ENCODE assay signal across 1 cellular context in the genomic region with DNA sequence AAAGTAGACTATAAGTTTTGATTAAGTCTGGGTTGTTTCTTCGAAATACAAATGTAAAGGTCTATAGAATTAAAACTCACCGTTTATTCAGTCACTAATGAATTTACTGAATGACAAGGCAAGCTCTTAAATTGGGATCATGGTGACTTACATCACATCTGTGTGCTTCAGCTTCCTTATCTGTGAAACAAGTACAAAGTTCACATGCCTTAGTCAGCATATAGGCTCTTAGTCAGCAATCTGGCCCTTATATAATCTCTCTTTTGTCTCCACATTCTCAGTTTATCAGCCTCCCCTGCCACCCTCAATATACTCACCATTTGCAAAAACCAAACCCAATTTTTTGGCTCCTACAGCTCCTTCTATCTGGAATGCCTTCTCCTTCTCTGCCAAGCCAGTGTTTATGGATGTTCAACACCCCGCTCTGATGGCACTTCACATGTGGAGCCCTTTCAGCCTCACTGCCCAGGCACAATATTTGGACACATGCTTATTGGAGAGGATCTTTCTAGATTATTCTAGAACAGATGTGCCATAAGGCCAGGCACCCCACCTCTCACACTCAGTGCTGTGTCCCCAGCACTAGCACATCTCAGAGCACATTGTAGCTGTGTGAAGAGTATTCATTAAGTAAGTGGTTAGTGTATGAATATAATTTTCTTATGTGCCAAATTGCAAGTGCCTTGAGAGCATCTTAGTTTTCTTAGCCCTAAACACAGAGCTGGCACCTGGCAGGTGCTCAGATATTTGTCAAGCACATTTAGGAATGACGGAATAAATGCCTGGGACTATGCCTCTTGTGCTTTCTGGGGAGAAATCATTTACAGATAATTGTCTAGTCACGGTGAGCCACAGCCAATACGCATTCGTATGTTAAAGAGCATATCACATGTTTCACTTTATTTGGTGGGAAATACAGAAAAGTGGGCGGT.
TF ChIP-seq lines count a peak whose summit lies in the region.

No MANE protein-coding gene starts in this region.

TF ChIP-seq in HepG2, 621 proteins besides CTCF, POLR2A, EP300 and RAD21 (continued from another document and continues in another):
- no peak for TF ChIP-seq RNF219 (CRISPR knock-in tag; IDR thresholded peaks at IDR 0.05)
- TF ChIP-seq FUBP1 (CRISPR knock-in tag; IDR thresholded peaks at IDR 0.05; ENCODE audit: borderline replicate concordance), result no peak
- no peak for TF ChIP-seq ZBTB14 (CRISPR knock-in tag; IDR thresholded peaks at IDR 0.05)
- TF ChIP-seq, protein P1, sequence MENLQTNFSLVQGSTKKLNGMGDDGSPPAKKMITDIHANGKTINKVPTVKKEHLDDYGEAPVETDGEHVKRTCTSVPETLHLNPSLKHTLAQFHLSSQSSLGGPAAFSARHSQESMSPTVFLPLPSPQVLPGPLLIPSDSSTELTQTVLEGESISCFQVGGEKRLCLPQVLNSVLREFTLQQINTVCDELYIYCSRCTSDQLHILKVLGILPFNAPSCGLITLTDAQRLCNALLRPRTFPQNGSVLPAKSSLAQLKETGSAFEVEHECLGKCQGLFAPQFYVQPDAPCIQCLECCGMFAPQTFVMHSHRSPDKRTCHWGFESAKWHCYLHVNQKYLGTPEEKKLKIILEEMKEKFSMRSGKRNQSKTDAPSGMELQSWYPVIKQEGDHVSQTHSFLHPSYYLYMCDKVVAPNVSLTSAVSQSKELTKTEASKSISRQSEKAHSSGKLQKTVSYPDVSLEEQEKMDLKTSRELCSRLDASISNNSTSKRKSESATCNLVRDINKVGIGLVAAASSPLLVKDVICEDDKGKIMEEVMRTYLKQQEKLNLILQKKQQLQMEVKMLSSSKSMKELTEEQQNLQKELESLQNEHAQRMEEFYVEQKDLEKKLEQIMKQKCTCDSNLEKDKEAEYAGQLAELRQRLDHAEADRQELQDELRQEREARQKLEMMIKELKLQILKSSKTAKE (CRISPR knock-in tag; IDR thresholded peaks at IDR 0.05; ENCODE audit: borderline replicate concordance), result no peak
- no peak for TF ChIP-seq CEBPZ (IDR thresholded peaks at IDR 0.05; ENCODE audit: low read length)
- TF ChIP-seq ZNF672 (CRISPR knock-in tag; IDR thresholded peaks at IDR 0.05), result no peak
- TF ChIP-seq ZNF446 (CRISPR knock-in tag; IDR thresholded peaks at IDR 0.05), result no peak
- TF ChIP-seq SP4 (CRISPR knock-in tag; IDR thresholded peaks at IDR 0.05), result no peak
- TF ChIP-seq RARA (CRISPR knock-in tag; IDR thresholded peaks at IDR 0.05), result peak; percentile 84; the same call in 1 of the 2 replicates
- TF ChIP-seq DMTF1 (CRISPR knock-in tag; IDR thresholded peaks at IDR 0.05), result no peak
- TF ChIP-seq TRIM24 (CRISPR knock-in tag; IDR thresholded peaks at IDR 0.05), result no peak
- TF ChIP-seq ZNF136 (CRISPR knock-in tag; IDR thresholded peaks at IDR 0.05; ENCODE audit: low read depth), result no peak
- TF ChIP-seq POLR2AphosphoS5 (IDR thresholded peaks at IDR 0.05; ENCODE audit: low read depth, low read length), result no peak
- TF ChIP-seq ZNF362 (CRISPR knock-in tag; IDR thresholded peaks at IDR 0.05; ENCODE audit: borderline replicate concordance), result no peak
- TF ChIP-seq KLF9 (CRISPR knock-in tag; IDR thresholded peaks at IDR 0.05; ENCODE audit: low read depth), result no peak
- TF ChIP-seq, protein P2, sequence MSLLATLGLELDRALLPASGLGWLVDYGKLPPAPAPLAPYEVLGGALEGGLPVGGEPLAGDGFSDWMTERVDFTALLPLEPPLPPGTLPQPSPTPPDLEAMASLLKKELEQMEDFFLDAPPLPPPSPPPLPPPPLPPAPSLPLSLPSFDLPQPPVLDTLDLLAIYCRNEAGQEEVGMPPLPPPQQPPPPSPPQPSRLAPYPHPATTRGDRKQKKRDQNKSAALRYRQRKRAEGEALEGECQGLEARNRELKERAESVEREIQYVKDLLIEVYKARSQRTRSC (CRISPR knock-in tag; IDR thresholded peaks at IDR 0.05; ENCODE audit: low read depth), result no peak
- TF ChIP-seq, protein P3, sequence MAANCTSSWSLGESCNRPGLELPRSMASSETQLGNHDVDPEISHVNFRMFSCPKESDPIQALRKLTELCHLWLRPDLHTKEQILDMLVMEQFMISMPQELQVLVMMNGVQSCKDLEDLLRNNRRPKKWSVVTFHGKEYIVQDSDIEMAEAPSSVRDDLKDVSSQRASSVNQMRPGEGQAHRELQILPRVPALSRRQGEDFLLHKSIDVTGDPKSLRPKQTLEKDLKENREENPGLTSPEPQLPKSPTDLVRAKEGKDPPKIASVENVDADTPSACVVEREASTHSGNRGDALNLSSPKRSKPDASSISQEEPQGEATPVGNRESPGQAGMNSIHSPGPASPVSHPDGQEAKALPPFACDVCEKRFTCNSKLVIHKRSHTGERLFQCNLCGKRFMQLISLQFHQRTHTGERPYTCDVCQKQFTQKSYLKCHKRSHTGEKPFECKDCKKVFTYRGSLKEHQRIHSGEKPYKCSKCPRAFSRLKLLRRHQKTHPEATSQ (CRISPR knock-in tag; IDR thresholded peaks at IDR 0.05; ENCODE audit: borderline replicate concordance), result no peak
- TF ChIP-seq ZSCAN31 (CRISPR knock-in tag; IDR thresholded peaks at IDR 0.05; ENCODE audit: low read depth), result no peak
- no peak for TF ChIP-seq PLRG1 (conservative IDR thresholded peaks at IDR 0.05)
- TF ChIP-seq REPIN1 (CRISPR knock-in tag; IDR thresholded peaks at IDR 0.05; ENCODE audit: borderline replicate concordance, low read depth), result peak; percentile 44; the same call in 1 of the 2 replicates
- no peak for TF ChIP-seq ZKSCAN5 (CRISPR knock-in tag; IDR thresholded peaks at IDR 0.05)
- TF ChIP-seq NR2F2 (IDR thresholded peaks at IDR 0.05; ENCODE audit: borderline replicate concordance, low read depth), result no peak; the same call in 1 of the 2 replicates
- no peak for TF ChIP-seq ELF4 (CRISPR knock-in tag; IDR thresholded peaks at IDR 0.05; ENCODE audit: borderline replicate concordance)
- TF ChIP-seq TP53 (CRISPR knock-in tag; conservative IDR thresholded peaks at IDR 0.05), result no peak
- peak; percentile 76; the same call in 1 of the 2 replicates for TF ChIP-seq DNMT3B (CRISPR knock-in tag; conservative IDR thresholded peaks at IDR 0.05)
- TF ChIP-seq, protein P4, sequence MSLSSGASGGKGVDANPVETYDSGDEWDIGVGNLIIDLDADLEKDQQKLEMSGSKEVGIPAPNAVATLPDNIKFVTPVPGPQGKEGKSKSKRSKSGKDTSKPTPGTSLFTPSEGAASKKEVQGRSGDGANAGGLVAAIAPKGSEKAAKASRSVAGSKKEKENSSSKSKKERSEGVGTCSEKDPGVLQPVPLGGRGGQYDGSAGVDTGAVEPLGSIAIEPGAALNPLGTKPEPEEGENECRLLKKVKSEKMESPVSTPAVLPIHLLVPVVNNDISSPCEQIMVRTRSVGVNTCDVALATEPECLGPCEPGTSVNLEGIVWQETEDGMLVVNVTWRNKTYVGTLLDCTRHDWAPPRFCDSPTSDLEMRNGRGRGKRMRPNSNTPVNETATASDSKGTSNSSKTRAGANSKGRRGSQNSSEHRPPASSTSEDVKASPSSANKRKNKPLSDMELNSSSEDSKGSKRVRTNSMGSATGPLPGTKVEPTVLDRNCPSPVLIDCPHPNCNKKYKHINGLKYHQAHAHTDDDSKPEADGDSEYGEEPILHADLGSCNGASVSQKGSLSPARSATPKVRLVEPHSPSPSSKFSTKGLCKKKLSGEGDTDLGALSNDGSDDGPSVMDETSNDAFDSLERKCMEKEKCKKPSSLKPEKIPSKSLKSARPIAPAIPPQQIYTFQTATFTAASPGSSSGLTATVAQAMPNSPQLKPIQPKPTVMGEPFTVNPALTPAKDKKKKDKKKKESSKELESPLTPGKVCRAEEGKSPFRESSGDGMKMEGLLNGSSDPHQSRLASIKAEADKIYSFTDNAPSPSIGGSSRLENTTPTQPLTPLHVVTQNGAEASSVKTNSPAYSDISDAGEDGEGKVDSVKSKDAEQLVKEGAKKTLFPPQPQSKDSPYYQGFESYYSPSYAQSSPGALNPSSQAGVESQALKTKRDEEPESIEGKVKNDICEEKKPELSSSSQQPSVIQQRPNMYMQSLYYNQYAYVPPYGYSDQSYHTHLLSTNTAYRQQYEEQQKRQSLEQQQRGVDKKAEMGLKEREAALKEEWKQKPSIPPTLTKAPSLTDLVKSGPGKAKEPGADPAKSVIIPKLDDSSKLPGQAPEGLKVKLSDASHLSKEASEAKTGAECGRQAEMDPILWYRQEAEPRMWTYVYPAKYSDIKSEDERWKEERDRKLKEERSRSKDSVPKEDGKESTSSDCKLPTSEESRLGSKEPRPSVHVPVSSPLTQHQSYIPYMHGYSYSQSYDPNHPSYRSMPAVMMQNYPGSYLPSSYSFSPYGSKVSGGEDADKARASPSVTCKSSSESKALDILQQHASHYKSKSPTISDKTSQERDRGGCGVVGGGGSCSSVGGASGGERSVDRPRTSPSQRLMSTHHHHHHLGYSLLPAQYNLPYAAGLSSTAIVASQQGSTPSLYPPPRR (CRISPR knock-in tag; IDR thresholded peaks at IDR 0.05; ENCODE audit: borderline replicate concordance), result peak; percentile 78; the same call in 1 of the 2 replicates
- no peak for TF ChIP-seq SMAD1 (CRISPR knock-in tag; IDR thresholded peaks at IDR 0.05; ENCODE audit: borderline replicate concordance, low read depth)
